Comparison of ENCODE assay signal across 1 cellular context in the genomic region with DNA sequence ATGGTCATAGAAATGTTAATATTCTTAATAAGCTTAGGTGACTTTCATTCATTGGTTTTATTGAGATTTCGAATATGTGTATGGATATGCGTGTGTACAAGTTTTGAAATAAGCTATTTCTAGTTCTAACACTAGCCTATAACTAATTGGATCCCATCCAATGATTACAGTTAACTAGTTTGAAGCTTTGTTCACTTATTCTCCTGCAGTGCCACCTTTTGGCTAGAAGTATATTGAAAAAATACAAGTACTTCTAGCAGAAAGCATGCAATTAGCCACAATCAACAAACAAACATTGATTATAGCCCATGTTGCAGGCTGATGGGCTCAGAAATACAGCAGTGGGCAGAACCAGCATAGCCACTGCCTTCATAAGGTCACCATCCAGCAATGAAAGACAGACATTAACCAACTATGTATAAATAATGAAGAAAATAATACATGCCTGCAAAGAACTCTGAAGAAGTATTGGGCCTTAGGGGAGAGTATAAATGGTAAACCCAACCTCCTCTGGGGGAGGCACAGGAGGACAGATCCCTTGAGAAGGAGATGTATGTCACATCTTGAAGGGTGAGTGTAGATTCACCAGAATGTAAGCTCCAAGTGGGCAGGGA.
TF ChIP-seq lines count a peak whose summit lies in the region.

No MANE protein-coding gene starts in this region.

TF ChIP-seq in HCT116, 20 proteins besides CTCF, POLR2A, EP300 and RAD21 (continued from another document):
- TF ChIP-seq CBX3 (IDR thresholded peaks at IDR 0.05; ENCODE audit: low read depth): no peak
- TF ChIP-seq, protein P1, sequence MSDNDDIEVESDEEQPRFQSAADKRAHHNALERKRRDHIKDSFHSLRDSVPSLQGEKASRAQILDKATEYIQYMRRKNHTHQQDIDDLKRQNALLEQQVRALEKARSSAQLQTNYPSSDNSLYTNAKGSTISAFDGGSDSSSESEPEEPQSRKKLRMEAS (IDR thresholded peaks at IDR 0.05): no peak
- TF ChIP-seq JUND (IDR thresholded peaks at IDR 0.05): no peak
- TF ChIP-seq EZH2 (IDR thresholded peaks at IDR 0.05): no peak
- no peak for TF ChIP-seq ZNF274 (IDR thresholded peaks at IDR 0.05; ENCODE audit: low read depth, low read length)
